In genomic region chr5:128155793-128156192, GRCh38 we compare ENCODE assay signal across 16 cellular contexts.
DNase-seq lines count a peak whose midpoint lies in the region; ATAC-seq and TF ChIP-seq lines count a peak whose summit lies in the region.
"Had no signal": no experiment of that assay in that cellular context is flagged by ENCODE, and none has a peak within 500 bp of the region (broad histone marks: within the 10 kb centered on the region; RNA-seq: fewer than 3 reads in every experiment).

No MANE protein-coding gene starts in this region.

- no peaks in the 10 kb centered on the region for H3K4me1 Mint-ChIP-seq in activated T-cell treated with anti-CD3 and anti-CD28 coated beads, Interleukin-2, amount 50 U/mL, for 72 hours (ENCODE audit: low read depth)

- H3K9me3 Mint-ChIP-seq in activated T-cell treated with anti-CD3 and anti-CD28 coated beads, Interleukin-2, amount 50 U/mL, for 72 hours = peaks cover 0 to 1% of the 10 kb centered on the region in 2 donors

- H3K27me3 Mint-ChIP-seq in activated T-cell treated with anti-CD3 and anti-CD28 coated beads, Interleukin-2, amount 50 U/mL, for 72 hours (ENCODE audit: low read depth) = no peaks in the 10 kb centered on the region

- no peak overlapping the region for H3K4me3 Mint-ChIP-seq in activated T-cell treated with anti-CD3 and anti-CD28 coated beads, Interleukin-2, amount 50 U/mL, for 72 hours

- H3K36me3 Mint-ChIP-seq in activated T-cell treated with anti-CD3 and anti-CD28 coated beads, Interleukin-2, amount 50 U/mL, for 72 hours (ENCODE audit: insufficient read depth in 2 of 2) = peaks cover 6 to 27% of the 10 kb centered on the region in 2 donors

- peak overlapping the region; percentile 46 for H3K27ac Mint-ChIP-seq in activated T-cell treated with anti-CD3 and anti-CD28 coated beads, Interleukin-2, amount 50 U/mL, for 72 hours

- no peak for DNase-seq in activated T-cell treated with anti-CD3 and anti-CD28 coated beads, Interleukin-2, amount 50 U/mL, for 72 hours
- no peak for DNase-seq in activated T-cell treated with anti-CD3 and anti-CD28 coated beads for 4 hours
- DNase-seq in amniotic epithelial cell (ENCODE audit: low read depth) = peak; percentile 6
- peak; percentile 13 for DNase-seq in fibroblast of the aortic adventitia (ENCODE audit: low read depth)
- DNase-seq: 8988T, COR-L47, KBM-7, NCI-H1048, NCI-H69, Right ventricle myocardium superior had no signal

- ATAC-seq in activated T-cell treated with anti-CD3 and anti-CD28 coated beads, Interleukin-2, amount 50 U/mL, for 72 hours (replicated peaks in 1 of 2) = no peak
- ATAC-seq in HG03039 (IDR thresholded peaks at IDR 0.05; ENCODE audit: unreplicated experiment) = no peak
- no peak for ATAC-seq in GM18511 (IDR thresholded peaks at IDR 0.05; ENCODE audit: unreplicated experiment)
- ATAC-seq in HG02938 (IDR thresholded peaks at IDR 0.05; ENCODE audit: unreplicated experiment) = no peak
- no peak for ATAC-seq in GM18861 (IDR thresholded peaks at IDR 0.05; ENCODE audit: unreplicated experiment)
- ATAC-seq: Panc1 had no signal

- TF ChIP-seq CTCF in fibroblast of the aortic adventitia (IDR thresholded peaks at IDR 0.05; ENCODE audit: insufficient read depth, low read length) = peak; percentile 32

- H3K4me3 ChIP-seq in fibroblast of the aortic adventitia (ENCODE audit: low read depth, low read length) = no peak overlapping the region
- H3K4me3 ChIP-seq: BLaER1 treated with 17β-estradiol and CSF1 and Interleukin-3, amounts not matched to agents 10 nM and 100 nM had no signal

Comparison
In these comparisons a context has a peak if more than half of its experiments do, and no peak if none do; other contexts are left out.
1. DNase-seq: peak in amniotic epithelial cell (single experiment) and fibroblast of the aortic adventitia (single experiment); none in activated T-cell treated with anti-CD3 and anti-CD28 coated beads, Interleukin-2, amount 50 U/mL, for 72 hours (0 of 2) and activated T-cell treated with anti-CD3 and anti-CD28 coated beads for 4 hours (single experiment).